ENCODE assay signal across 2 cellular contexts in genomic region chr18:60047556-60047955, GRCh38.
A peak's percentile ranks its signal among the peaks of the same experiment; 100 is the strongest.
TF ChIP-seq lines count a peak whose summit lies in the region.

No MANE protein-coding gene starts in this region.

TF ChIP-seq in HCT116, 20 proteins besides CTCF, POLR2A, EP300 and RAD21:
- no peak for TF ChIP-seq JUND (IDR thresholded peaks at IDR 0.05)
- no peak for TF ChIP-seq FOSL1 (IDR thresholded peaks at IDR 0.05; ENCODE audit: low read depth)

TF ChIP-seq in SK-N-SH, 30 proteins besides CTCF, POLR2A, EP300 and RAD21:
- TF ChIP-seq FOXM1 (IDR thresholded peaks at IDR 0.05; ENCODE audit: low read depth) = no peak
- no peak for TF ChIP-seq RFX5 (IDR thresholded peaks at IDR 0.05; ENCODE audit: low read length)
- no peak for TF ChIP-seq FOXJ3 (CRISPR knock-in tag; IDR thresholded peaks at IDR 0.05)
- no peak for TF ChIP-seq NFIC (IDR thresholded peaks at IDR 0.05; ENCODE audit: borderline replicate concordance)
- peak; percentile 51 for TF ChIP-seq JUND (IDR thresholded peaks at IDR 0.05)
- no peak for TF ChIP-seq RCOR1 (IDR thresholded peaks at IDR 0.05; ENCODE audit: low read length)
- no peak for TF ChIP-seq MAX (IDR thresholded peaks at IDR 0.05; ENCODE audit: low read depth)
- TF ChIP-seq TCF12 (IDR thresholded peaks at IDR 0.05) = peak; percentile 71
- no peak for TF ChIP-seq ELF1 (IDR thresholded peaks at IDR 0.05)
- peak; percentile 49; the same call in 1 of the 2 replicates for TF ChIP-seq FOSL2 (IDR thresholded peaks at IDR 0.05; ENCODE audit: borderline replicate concordance, low read depth)
- TF ChIP-seq TEAD4 (IDR thresholded peaks at IDR 0.05; ENCODE audit: borderline replicate concordance, insufficient read depth) = 0 out of 2 replicates have a peak, but pooled peaks have one; percentile 36
- TF ChIP-seq TAF1 (IDR thresholded peaks at IDR 0.05; ENCODE audit: borderline replicate concordance, low read depth, low read length) = no peak
- TF ChIP-seq SMC3 (IDR thresholded peaks at IDR 0.05; ENCODE audit: low read depth, low read length) = no peak
- TF ChIP-seq, protein P1, sequence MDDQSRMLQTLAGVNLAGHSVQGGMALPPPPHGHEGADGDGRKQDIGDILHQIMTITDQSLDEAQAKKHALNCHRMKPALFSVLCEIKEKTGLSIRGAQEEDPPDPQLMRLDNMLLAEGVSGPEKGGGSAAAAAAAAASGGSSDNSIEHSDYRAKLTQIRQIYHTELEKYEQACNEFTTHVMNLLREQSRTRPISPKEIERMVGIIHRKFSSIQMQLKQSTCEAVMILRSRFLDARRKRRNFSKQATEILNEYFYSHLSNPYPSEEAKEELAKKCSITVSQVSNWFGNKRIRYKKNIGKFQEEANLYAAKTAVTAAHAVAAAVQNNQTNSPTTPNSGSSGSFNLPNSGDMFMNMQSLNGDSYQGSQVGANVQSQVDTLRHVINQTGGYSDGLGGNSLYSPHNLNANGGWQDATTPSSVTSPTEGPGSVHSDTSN (IDR thresholded peaks at IDR 0.05) = peak; percentile 74
TF ChIP-seq in SK-N-SH: peak in this region for 5.
